In the genomic region with DNA sequence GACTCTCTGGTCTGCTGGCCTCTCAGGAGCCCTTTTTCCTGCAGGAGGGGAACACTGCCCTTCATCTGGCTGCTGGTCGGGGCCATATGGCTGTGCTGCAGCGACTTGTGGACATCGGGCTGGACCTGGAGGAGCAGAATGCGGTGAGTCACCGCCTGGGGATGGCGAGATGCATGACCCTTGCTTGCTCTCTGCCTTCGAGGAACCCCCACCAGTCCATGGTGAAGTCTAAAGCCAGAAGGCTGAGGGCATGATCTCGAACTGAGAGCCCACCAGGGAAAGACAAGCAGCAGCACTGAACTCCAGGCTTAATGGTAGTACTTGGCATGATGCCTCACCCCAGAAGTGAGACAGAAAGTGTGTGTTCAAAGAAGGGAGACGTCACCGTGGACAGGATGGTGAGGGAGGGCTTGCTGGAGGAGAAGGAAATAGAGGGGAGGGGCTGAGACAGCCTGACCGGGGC, we compare ENCODE assay signal across 1 cellular context.
TF ChIP-seq lines count a peak whose summit lies in the region.

No MANE protein-coding gene starts in this region.

TF ChIP-seq in IMR-90, 13 proteins besides CTCF, POLR2A, EP300 and RAD21:
- TF ChIP-seq RFX5 (IDR thresholded peaks at IDR 0.05; ENCODE audit: low read depth, low read length): no peak
- TF ChIP-seq FOS (IDR thresholded peaks at IDR 0.05; ENCODE audit: low read depth, low read length): peak; percentile 53; the same call in 1 of the 2 replicates
